Comparison of ENCODE assay signal across 28 cellular contexts in genomic region chr5:113761594-113761993, GRCh38.
"Had no signal": no experiment of that assay in that cellular context is flagged by ENCODE, and none has a peak within 500 bp of the region (broad histone marks: within the 10 kb centered on the region; RNA-seq: fewer than 3 reads in every experiment).

No MANE protein-coding gene starts in this region.

- H3K9ac ChIP-seq: SK-N-SH had no signal

- H3K9me3 ChIP-seq: Peyer's patch, SK-N-SH had no signal

- H3K27ac ChIP-seq: Peyer's patch, SJSA1 had no signal

- H3K36me3 ChIP-seq: Peyer's patch, SJSA1 had no signal

- H3K4me1 ChIP-seq: Peyer's patch, SJSA1 had no signal

- ATAC-seq: PC-3 had no signal

- DNase-seq: MM.1S, MV-4-11, NCI-H1092, NCI-H1105, NCI-H1417 treated with DMSO at 0.1 percent for 48 hours, NCI-H1436 treated with DMSO at 0.1 percent for 48 hours, NCI-H1694 treated with DMSO at 0.1 percent for 48 hours, NCI-H187 treated with DMSO at 0.1 percent for 48 hours, NCI-H2029, NCI-H2081, NCI-H2171 treated with DMSO at 0.1 percent for 48 hours, NCI-H2227 treated with DMSO at 0.1 percent for 48 hours, NCI-H345, NCI-H446, NCI-H510A treated with DMSO at 0.1 percent for 48 hours, NCI-H526, NCI-H69, NCI-H748 treated with DMSO at 0.1 percent for 48 hours, NCI-H82, PC-3, Peyer's patch, Right ventricle myocardium superior, RPMI8226, SHP77 treated with DMSO at 0.1 percent for 48 hours, SK-N-SH, SW 1271, T-helper 1 cell had no signal

- H3K4me2 ChIP-seq: SK-N-SH had no signal

- H3K27me3 ChIP-seq: Peyer's patch had no signal

- H3K4me3 ChIP-seq: Peyer's patch, SJSA1 had no signal
